ENCODE assay signal across 26 cellular contexts in genomic region chrX:119763836-119764387, GRCh38. TPM values are rescaled to one million over a fixed set of nuclear protein-coding genes. Genes with fewer than 3 reads are reported as not detected.
DNase-seq lines count a peak whose midpoint lies in the region; ATAC-seq and TF ChIP-seq lines count a peak whose summit lies in the region.
"Had no signal": no experiment of that assay in that cellular context is flagged by ENCODE, and none has a peak within 500 bp of the region (broad histone marks: within the 10 kb centered on the region; RNA-seq: fewer than 3 reads in every experiment).

No MANE protein-coding gene starts in this region.

- TF ChIP-seq CTCF in CD4-positive, alpha-beta T cell (IDR thresholded peaks at IDR 0.05), result no peak
- no peak for TF ChIP-seq CTCF in activated B cell treated with CpG ODN at 0.5 μM for 24 hours (IDR thresholded peaks at IDR 0.05)

- intact Hi-C loops in CD4-positive, alpha-beta T cell (cut with DNase I, micrococcal nuclease), result no loop called here
- intact Hi-C loops in activated B cell treated with CpG ODN at 0.5 μM for 24 hours (cut with micrococcal nuclease), result loop anchor here (1.0 kb wide), 1 partner anchor 8 kb away; no protein-coding TSS in a partner anchor
- intact Hi-C loops in posterior vena cava (cut with DNase I), result no loop called here

- H3K4me3 Mint-ChIP-seq in CD4-positive, alpha-beta T cell, result no peak overlapping the region
- peak overlapping the region; percentile 38 for H3K4me3 Mint-ChIP-seq in activated B cell treated with CpG ODN at 0.5 μM for 24 hours
- H3K4me3 Mint-ChIP-seq: endodermal cell, GM23338, natural killer cell had no signal

- no peak overlapping the region for H3K27ac ChIP-seq in CD4-positive, alpha-beta T cell (ENCODE audit: low read depth, low read length)
- H3K27ac ChIP-seq: coronary artery, pancreas, upper lobe of right lung had no signal

- H3K9me3 Mint-ChIP-seq in CD4-positive, alpha-beta T cell, result no peaks in the 10 kb centered on the region
- no peaks in the 10 kb centered on the region for H3K9me3 Mint-ChIP-seq in activated B cell treated with CpG ODN at 0.5 μM for 24 hours
- H3K9me3 Mint-ChIP-seq: GM23338, natural killer cell had no signal

- H3K27me3 Mint-ChIP-seq in CD4-positive, alpha-beta T cell, result no peaks in the 10 kb centered on the region
- no peaks in the 10 kb centered on the region for H3K27me3 Mint-ChIP-seq in activated B cell treated with CpG ODN at 0.5 μM for 24 hours

- peak overlapping the region; percentile 21 for H3K27ac Mint-ChIP-seq in CD4-positive, alpha-beta T cell
- peak overlapping the region; percentile 85 for H3K27ac Mint-ChIP-seq in activated B cell treated with CpG ODN at 0.5 μM for 24 hours
- H3K27ac Mint-ChIP-seq: endodermal cell, natural killer cell had no signal

- no peak for ATAC-seq in CD4-positive, alpha-beta T cell (ENCODE audit: poor library complexity)
- ATAC-seq in activated B cell treated with CpG ODN at 0.5 μM for 24 hours (ENCODE audit: low read depth), result peak; percentile 49
- no peak for ATAC-seq in HG03571 (IDR thresholded peaks at IDR 0.05; ENCODE audit: unreplicated experiment)
- ATAC-seq in esophagus mucosa, result no peak
- ATAC-seq: natural killer cell, pancreas, right cardiac atrium had no signal

- H3K36me3 Mint-ChIP-seq in CD4-positive, alpha-beta T cell (ENCODE audit: low read depth), result no peaks in the 10 kb centered on the region
- peaks cover 2% of the 10 kb centered on the region for H3K36me3 Mint-ChIP-seq in activated B cell treated with CpG ODN at 0.5 μM for 24 hours (ENCODE audit: low read depth)
- H3K36me3 Mint-ChIP-seq: natural killer cell had no signal

- no peaks in the 10 kb centered on the region for H3K9me3 ChIP-seq in CD4-positive, alpha-beta T cell (ENCODE audit: control insufficient read depth, low read length)
- H3K9me3 ChIP-seq: pancreas, upper lobe of right lung had no signal

- no peaks in the 10 kb centered on the region for H3K27me3 ChIP-seq in CD4-positive, alpha-beta T cell (ENCODE audit: control insufficient read depth, insufficient read depth, low read length)
- H3K27me3 ChIP-seq: pancreas, upper lobe of right lung had no signal

- in situ Hi-C loops in KBM-7 (cut with MboI; ENCODE audit: low pct_unique_long_range_greater_than_20kb, low sequenced_read_pairs), result no loop called here

- POLR2A ChIA-PET in CD4-positive, alpha-beta T cell (lab: Charles Lee), result no interaction called here
- POLR2A ChIA-PET in activated B cell treated with CpG ODN at 0.5 μM for 24 hours (lab: Charles Lee), result interaction anchor here (0.6 to 2.7 kb wide), 7 partner anchors 8 to 296 kb away, joined by 3 to 14 read pairs (median 5); partner anchors contain the start of genes NKRF, RPL39 and SLC25A5

- H3K4me1 Mint-ChIP-seq in CD4-positive, alpha-beta T cell (ENCODE audit: low read depth), result peaks cover 18% of the 10 kb centered on the region
- H3K4me1 Mint-ChIP-seq in activated B cell treated with CpG ODN at 0.5 μM for 24 hours, result peaks cover 54% of the 10 kb centered on the region
- H3K4me1 Mint-ChIP-seq: endodermal cell had no signal

- CTCF ChIA-PET in CD4-positive, alpha-beta T cell (lab: Charles Lee), result no interaction called here
- CTCF ChIA-PET in activated B cell treated with CpG ODN at 0.5 μM for 24 hours (lab: Charles Lee), result interaction anchor here (1.0 kb wide), 1 partner anchor 16 kb away, joined by 3 read pairs; no protein-coding TSS in a partner anchor

- DNase-seq in CD4-positive, alpha-beta T cell, result no peak
- DNase-seq in KBM-7 (peak; percentile 49), activated B cell treated with CpG ODN at 0.5 μM for 24 hours (no peak), posterior vena cava (ENCODE audit: low spot score) (peak; percentile 9), HPDE6-E6E7 (ENCODE audit: extremely low spot score) (no peak), NCI-H2196 (lab: John Stamatoyannopoulos, UW; ENCODE audit: unreplicated experiment) (no peak)
- DNase-seq: activated CD4-positive, alpha-beta T cell treated with anti-CD3 and anti-CD28 coated beads, Interleukin-2, amount 50 U/mL, for 48 hours; activated CD4-positive, CD25-positive, alpha-beta regulatory T cell; activated effector memory CD4-positive, alpha-beta T cell treated with Interleukin-2 at 50 U/mL for 16 hours; DMS153; endodermal cell; GDM1; glutamatergic neuron; natural killer cell; NCI-H1436; NCI-H2107; NCI-H510A treated with DMSO at 0.1 percent for 48 hours; pancreas; right cardiac atrium; stimulated activated CD4-positive, alpha-beta T cell treated with anti-CD3 and anti-CD28 coated beads, Interleukin-15, amount 100 ng/mL, for 24 hours; substantia nigra; upper lobe of right lung had no signal

RNA-seq across cellular contexts. Expression of gene SOWAHD, which starts 5.5 kb away (rescaled TPM):
- total RNA-seq in CD4-positive, alpha-beta T cell, result under 1 TPM; 0.25 to 0.44 TPM
- 9.7 and 9.9 TPM in 2 replicates for total RNA-seq in activated B cell treated with CpG ODN at 0.5 μM for 24 hours
- total RNA-seq in posterior vena cava, result under 1 TPM; 0.29 to 0.32 TPM
- not detected for total RNA-seq in esophagus mucosa

RNA-seq across cellular contexts. Expression of gene RPL39, which starts 27.5 kb away (rescaled TPM):
- 1,000 to 10,000 TPM; 3,712 to 3,978 TPM for total RNA-seq in CD4-positive, alpha-beta T cell
- 3,684 and 4,270 TPM in 2 replicates for total RNA-seq in activated B cell treated with CpG ODN at 0.5 μM for 24 hours
- total RNA-seq in posterior vena cava, result 1,000 to 10,000 TPM; 1,458 to 1,459 TPM
- 2,055 TPM for total RNA-seq in esophagus mucosa

Comparison
In these comparisons a context has a peak if more than half of its experiments do, and no peak if none do; other contexts are left out.
1. DNase-seq: peak in KBM-7 (single experiment) and posterior vena cava (single experiment); none in CD4-positive, alpha-beta T cell (0 of 10), activated B cell treated with CpG ODN at 0.5 μM for 24 hours (single experiment), HPDE6-E6E7 (single experiment) and NCI-H2196 (single experiment).